8 cellular contexts compared by ENCODE assay signal in the genomic region with DNA sequence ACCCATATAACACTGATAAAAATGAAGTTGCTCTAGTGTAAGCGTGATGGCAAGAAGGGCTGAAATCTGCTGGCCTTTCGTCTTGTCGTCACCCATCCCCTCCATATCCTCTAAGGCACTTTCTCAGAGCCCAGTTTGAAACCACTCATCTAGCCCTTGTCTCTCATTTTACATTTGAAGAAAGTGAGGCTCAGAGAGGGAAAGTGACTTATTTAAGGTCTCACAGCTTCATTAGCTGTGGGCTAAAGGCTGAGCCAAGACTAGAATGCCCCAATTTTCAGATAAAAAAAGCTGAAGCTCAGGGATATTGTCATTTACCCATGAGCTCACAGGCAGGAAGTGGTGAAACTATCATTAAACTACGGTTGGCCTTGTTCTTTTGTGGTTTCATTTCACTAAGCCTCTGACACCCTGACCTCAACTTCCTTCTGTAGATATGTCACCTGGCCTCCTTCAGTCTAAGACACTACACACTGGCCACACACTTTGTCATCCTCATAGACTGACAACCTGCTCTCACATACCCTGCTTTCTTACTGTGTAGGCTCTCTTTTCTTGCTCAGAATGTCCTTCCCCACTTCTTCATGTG.
A peak's percentile ranks its signal among the peaks of the same experiment; 100 is the strongest.
DNase-seq lines count a peak whose midpoint lies in the region; ATAC-seq lines count a peak whose summit lies in the region.

No MANE protein-coding gene starts in this region.

- no peaks in the 10 kb centered on the region for H3K36me3 Mint-ChIP-seq in memory B cell

- no peaks in the 10 kb centered on the region for H3K79me1 ChIP-seq in mesendoderm (ENCODE audit: low read length)

- H3K4me2 ChIP-seq in mesendoderm (ENCODE audit: low read length): no peak overlapping the region

- H3K4me3 Mint-ChIP-seq in memory B cell: peak overlapping the region; percentile 41

- H3K4me1 Mint-ChIP-seq in memory B cell: peaks cover 50% of the 10 kb centered on the region

- ATAC-seq in GM19438 (IDR thresholded peaks at IDR 0.05; ENCODE audit: low read depth, unreplicated experiment): peak; percentile 97
- ATAC-seq in HG03457 (IDR thresholded peaks at IDR 0.05; ENCODE audit: unreplicated experiment): peak; percentile 97
- peak; percentile 93 for ATAC-seq in memory B cell (ENCODE audit: low read depth)

- no peaks in the 10 kb centered on the region for H3K27me3 ChIP-seq in mesendoderm (ENCODE audit: insufficient read depth, low read length, poor library complexity)

- no peaks in the 10 kb centered on the region for H3K36me3 ChIP-seq in mesendoderm (ENCODE audit: control insufficient read depth, insufficient read depth, low read length)

- no peak overlapping the region for H3K23ac ChIP-seq in mesendoderm (ENCODE audit: low read length)

- H3K27ac ChIP-seq in mesendoderm (ENCODE audit: low read depth, low read length): no peak overlapping the region

- no peaks in the 10 kb centered on the region for H3K9me3 Mint-ChIP-seq in memory B cell

- no peaks in the 10 kb centered on the region for H3K79me2 ChIP-seq in mesendoderm (ENCODE audit: control insufficient read depth, insufficient read depth, low read length)

- H4K8ac ChIP-seq in mesendoderm (ENCODE audit: low read depth, low read length): no peak overlapping the region

- DNase-seq in CD1c-positive myeloid dendritic cell (ENCODE audit: extremely low spot score) (peak; percentile 66), memory B cell (ENCODE audit: low spot score in 2 of 2) (peak; percentile 18 to 68), NCI-H2227 treated with DMSO at 0.1 percent for 48 hours (lab: John Stamatoyannopoulos, UW) (no peak), mesendoderm (no peak), COR-L47 (lab: John Stamatoyannopoulos, UW) (no peak)
- DNase-seq in activated CD4-positive, alpha-beta T cell treated with anti-CD3 and anti-CD28 coated beads for 1 hour: peak; percentile 21

- peaks cover 2% of the 10 kb centered on the region for H3K4me1 ChIP-seq in mesendoderm (ENCODE audit: control insufficient read depth, low read depth, low read length)

- H4K5ac ChIP-seq in mesendoderm (ENCODE audit: low read length): no peak overlapping the region

- H3K18ac ChIP-seq in mesendoderm (ENCODE audit: low read length): no peak overlapping the region

- peak overlapping the region; percentile 36 for H3K27ac Mint-ChIP-seq in memory B cell

- no peak overlapping the region for H3K4me3 ChIP-seq in mesendoderm (ENCODE audit: low read length)

- no peak overlapping the region for H2BK120ac ChIP-seq in mesendoderm (ENCODE audit: low read depth, low read length)

- no peaks in the 10 kb centered on the region for H3K27me3 Mint-ChIP-seq in memory B cell

- no CpG with 5 or more reads among the region's 4 CpGs for WGBS in mesendoderm (ENCODE audit: extremely low coverage, insufficient coverage, low lambda C conversion rate)

- no peak overlapping the region for H3K9ac ChIP-seq in mesendoderm (ENCODE audit: low read length)

- H3K4ac ChIP-seq in mesendoderm (ENCODE audit: low read depth, low read length): no peak overlapping the region

- no peak overlapping the region for H3K56ac ChIP-seq in mesendoderm (ENCODE audit: low read length)

- no peak overlapping the region for H2BK15ac ChIP-seq in mesendoderm (replicated peaks; ENCODE audit: low read depth)

- no peak overlapping the region for H2BK5ac ChIP-seq in mesendoderm (ENCODE audit: low read length)

- H2AK5ac ChIP-seq in mesendoderm (ENCODE audit: low read length): no peak overlapping the region

Comparison
In these comparisons a context has a peak if more than half of its experiments do, and no peak if none do; other contexts are left out.
1. DNase-seq: peak in CD1c-positive myeloid dendritic cell (single experiment), activated CD4-positive, alpha-beta T cell treated with anti-CD3 and anti-CD28 coated beads for 1 hour (single experiment) and memory B cell (2 of 2); none in NCI-H2227 treated with DMSO at 0.1 percent for 48 hours (single experiment), mesendoderm (single experiment) and COR-L47 (single experiment).
2. Peak in every context shown above with its lines, with median percentiles within 50 percentile points of each other: ATAC-seq.